ENCODE assay signal across 12 cellular contexts in genomic region chr14:105162374-105162979, GRCh38. TPM values are rescaled to one million over a fixed set of nuclear protein-coding genes. Genes with fewer than 3 reads are reported as not detected.
DNase-seq lines count a peak whose midpoint lies in the region; ATAC-seq, FAIRE-seq and TF ChIP-seq lines count a peak whose summit lies in the region.
"Had no signal": no experiment of that assay in that cellular context is flagged by ENCODE, and none has a peak within 500 bp of the region (broad histone marks: within the 10 kb centered on the region; RNA-seq: fewer than 3 reads in every experiment).

No MANE protein-coding gene starts in this region.

- no peaks in the 10 kb centered on the region for H3K36me3 Mint-ChIP-seq in activated CD4-positive, alpha-beta memory T cell treated with anti-CD3 and anti-CD28 coated beads, Interleukin-2, amount 10 ng/mL, durations not matched to agents 7 days and 5 days (ENCODE audit: low read depth)

- TF ChIP-seq POLR2A in GM12891 (IDR thresholded peaks at IDR 0.05; ENCODE audit: low read depth, low read length) (no peak), heart left ventricle (IDR thresholded peaks at IDR 0.05) (no peak)

- peaks cover 7% of the 10 kb centered on the region for H3K27me3 Mint-ChIP-seq in activated CD4-positive, alpha-beta memory T cell treated with anti-CD3 and anti-CD28 coated beads, Interleukin-2, amount 10 ng/mL, durations not matched to agents 7 days and 5 days

- DNase-seq in GM12891 (ENCODE audit: insufficient read length, low spot score) (peak; percentile 68), HuH-7 (ENCODE audit: low spot score) (peak; percentile 44), heart left ventricle (no peak), sciatic nerve (ENCODE audit: low spot score) (no peak), MV-4-11 (lab: John Stamatoyannopoulos, UW) (no peak), D341Med (ENCODE audit: low spot score) (no peak)
- no peak for DNase-seq in activated CD4-positive, alpha-beta memory T cell treated with anti-CD3 and anti-CD28 coated beads, Interleukin-2, amount 10 ng/mL, durations not matched to agents 7 days and 5 days
- DNase-seq: activated CD4-positive, alpha-beta T cell treated with anti-CD3 and anti-CD28 coated beads for 1 hour; DMS79 treated with DMSO at 0.1 percent for 48 hours; NCI-H1048; NCI-H774 had no signal

- H3K9me3 Mint-ChIP-seq in activated CD4-positive, alpha-beta memory T cell treated with anti-CD3 and anti-CD28 coated beads, Interleukin-2, amount 10 ng/mL, durations not matched to agents 7 days and 5 days, result no peaks in the 10 kb centered on the region

- H3K4me3 ChIP-seq in heart left ventricle, result no peak overlapping the region
- H3K4me3 ChIP-seq: suprapubic skin had no signal

- POLR2A ChIA-PET in activated CD4-positive, alpha-beta memory T cell treated with anti-CD3 and anti-CD28 coated beads, Interleukin-2, amount 10 ng/mL, durations not matched to agents 7 days and 5 days (lab: Charles Lee), result no interaction called here

- peaks cover 0 to 38% (median 18%) of the 10 kb centered on the region in 12 donors for H3K4me1 ChIP-seq in heart left ventricle

- peaks cover 2% of the 10 kb centered on the region for H3K4me1 Mint-ChIP-seq in activated CD4-positive, alpha-beta memory T cell treated with anti-CD3 and anti-CD28 coated beads, Interleukin-2, amount 10 ng/mL, durations not matched to agents 7 days and 5 days

- WGBS in heart left ventricle, 4 donors, result 95 to 100% (median 98%) methylated on average over 1 to 2 of the region's 2 CpGs

- intact Hi-C loops in heart left ventricle (cut with DNase I), result loop anchor here in 3 of 10 donors (5.0 to 10.0 kb wide), 2 partner anchors 68 to 70 kb away; no protein-coding TSS in a partner anchor
- intact Hi-C loops in sciatic nerve (cut with DNase I), result no loop called here

- CTCF ChIA-PET in activated CD4-positive, alpha-beta memory T cell treated with anti-CD3 and anti-CD28 coated beads, Interleukin-2, amount 10 ng/mL, durations not matched to agents 7 days and 5 days (lab: Charles Lee), result no interaction called here

- H3K27me3 ChIP-seq in heart left ventricle, result peaks cover 0 to 11% (median 0%) of the 10 kb centered on the region in 9 donors

- no peak overlapping the region for H3K27ac Mint-ChIP-seq in activated CD4-positive, alpha-beta memory T cell treated with anti-CD3 and anti-CD28 coated beads, Interleukin-2, amount 10 ng/mL, durations not matched to agents 7 days and 5 days

- no peaks in the 10 kb centered on the region for H3K36me3 ChIP-seq in heart left ventricle
- H3K36me3 ChIP-seq: suprapubic skin had no signal

- no peak for TF ChIP-seq CTCF in heart left ventricle (IDR thresholded peaks at IDR 0.05)

- peak; percentile 20 to 65 (median 48) for ATAC-seq in heart left ventricle
- peak; percentile 48 for ATAC-seq in sciatic nerve

- H3K27ac ChIP-seq in heart left ventricle, result no peak overlapping the region
- H3K27ac ChIP-seq: suprapubic skin had no signal

- FAIRE-seq in GM12891 (lab: Jason Lieb, UNC), result no peak

- no peaks in the 10 kb centered on the region for H3K9me3 ChIP-seq in heart left ventricle
- H3K9me3 ChIP-seq: suprapubic skin had no signal

- no peak overlapping the region for H3K4me3 Mint-ChIP-seq in activated CD4-positive, alpha-beta memory T cell treated with anti-CD3 and anti-CD28 coated beads, Interleukin-2, amount 10 ng/mL, durations not matched to agents 7 days and 5 days

TF ChIP-seq in GM12891, 5 proteins besides CTCF, POLR2A, EP300 and RAD21:
- TF ChIP-seq PAX5 (IDR thresholded peaks at IDR 0.05; ENCODE audit: insufficient read depth, low read length, severe bottlenecking) (no peak), POU2F2 (IDR thresholded peaks at IDR 0.05; ENCODE audit: low read depth, low read length) (no peak), TAF1 (IDR thresholded peaks at IDR 0.05; ENCODE audit: low read depth, low read length) (no peak)

RNA-seq across cellular contexts. Expression of gene JAG2, which starts 6.1 kb away (rescaled TPM):
- polyA plus RNA-seq in GM12891 (2012; ENCODE audit: low read depth, missing spikeins), result 0.08 TPM
- total RNA-seq in heart left ventricle (10 to 100 TPM; 20.4 to 62.4 (median 28.6) TPM), sciatic nerve (24.9 TPM)
- polyA plus RNA-seq in heart left ventricle, result 10 to 100 TPM; 19.1 to 25.2 TPM
- total RNA-seq in activated CD4-positive, alpha-beta memory T cell treated with anti-CD3 and anti-CD28 coated beads, Interleukin-2, amount 10 ng/mL, durations not matched to agents 7 days and 5 days, result 1 to 10 TPM; 2.6 to 3.0 TPM

RNA-seq across cellular contexts. Expression of gene NUDT14, which starts 18.6 kb away (rescaled TPM):
- 3.7 TPM for polyA plus RNA-seq in GM12891 (2012; ENCODE audit: low read depth, missing spikeins)
- 10 to 100 TPM; 16.7 to 48.9 (median 23.8) TPM for total RNA-seq in heart left ventricle
- 10 to 100 TPM; 14.3 to 29.6 TPM for polyA plus RNA-seq in heart left ventricle
- 21.7 TPM for total RNA-seq in sciatic nerve
- total RNA-seq in activated CD4-positive, alpha-beta memory T cell treated with anti-CD3 and anti-CD28 coated beads, Interleukin-2, amount 10 ng/mL, durations not matched to agents 7 days and 5 days, result 10 to 100 TPM; 23.8 to 24.9 TPM

Comparison
In these comparisons a context has a peak if more than half of its experiments do, and no peak if none do; other contexts are left out.
1. DNase-seq: peak in GM12891 (single experiment) and HuH-7 (single experiment); none in heart left ventricle (0 of 5), sciatic nerve (single experiment), activated CD4-positive, alpha-beta memory T cell treated with anti-CD3 and anti-CD28 coated beads, Interleukin-2, amount 10 ng/mL, durations not matched to agents 7 days and 5 days (single experiment), MV-4-11 (single experiment) and D341Med (single experiment).